ENCODE assay signal across 8 cellular contexts in genomic region chr15:55774113-55774970, GRCh38. TPM values are rescaled to one million over a fixed set of nuclear protein-coding genes. Genes with fewer than 3 reads are reported as not detected.
DNase-seq lines count a peak whose midpoint lies in the region; ATAC-seq and TF ChIP-seq lines count a peak whose summit lies in the region.

No MANE protein-coding gene starts in this region.

- H3K4me1 ChIP-seq in HEK293 (ENCODE audit: control insufficient read depth, insufficient read depth, low read length) (no peaks in the 10 kb centered on the region), OCI-LY7 (ENCODE audit: insufficient read depth, low read length, poor library complexity, severe bottlenecking) (no peaks in the 10 kb centered on the region), right atrium auricular region (no peaks in the 10 kb centered on the region)

- POLR2A ChIA-PET in HEK293 (lab: Yijun Ruan, JAX) (no interaction called here), OCI-LY7 (lab: Charles Lee) (interaction anchor here (0.7 to 1.6 kb wide), 3 partner anchors 18 to 58 kb away, joined by 3 to 6 read pairs (median 3); no protein-coding TSS in a partner anchor)

- no peaks in the 10 kb centered on the region for H3K79me2 ChIP-seq in OCI-LY7 (ENCODE audit: insufficient read depth, low read depth, low read length)

- H3K9me3 ChIP-seq in HEK293 (ENCODE audit: control insufficient read depth, insufficient read depth, low read depth, low read length) (no peaks in the 10 kb centered on the region), OCI-LY7 (ENCODE audit: low read length) (no peaks in the 10 kb centered on the region), right atrium auricular region (no peaks in the 10 kb centered on the region)

- H3K4me1 Mint-ChIP-seq in activated T-helper 2 cell treated with anti-CD3 and anti-CD28 coated beads, Interferon-gamma antibody, Interleukin-2, Interleukin-4, amounts not matched to agents 10 μg/mL and 5 μg/mL and 100 μg/mL, durations not matched to agents 14 hours and 24 hours and 36 hours (ENCODE audit: low read depth) = no peaks in the 10 kb centered on the region

- no peaks in the 10 kb centered on the region for H3K9me3 Mint-ChIP-seq in activated T-helper 2 cell treated with anti-CD3 and anti-CD28 coated beads, Interferon-gamma antibody, Interleukin-2, Interleukin-4, amounts not matched to agents 10 μg/mL and 5 μg/mL and 100 μg/mL, durations not matched to agents 14 hours and 24 hours and 36 hours

- DNase-seq in Daoy (ENCODE audit: low read depth) = peak; percentile 36
- peak; percentile 43 for DNase-seq in OCI-LY7 (ENCODE audit: low spot score)
- DNase-seq in activated T-helper 2 cell treated with anti-CD3 and anti-CD28 coated beads, Interferon-gamma antibody, Interleukin-2, Interleukin-4, amounts not matched to agents 10 μg/mL and 5 μg/mL and 100 μg/mL, durations not matched to agents 14 hours and 24 hours and 36 hours (ENCODE audit: low spot score) = peak; percentile 20
- DNase-seq in right atrium auricular region (ENCODE audit: low spot score) = peak; percentile 60
- DNase-seq in stimulated activated CD4-positive, alpha-beta T cell treated with anti-CD3 and anti-CD28 coated beads, Interleukin-1b, Interleukin-23, amount 100 ng/mL, for 48 hours = peak; percentile 35
- DNase-seq in NCI-H146 (lab: John Stamatoyannopoulos, UW) = no peak

- no peaks in the 10 kb centered on the region for H3K36me3 ChIP-seq in HEK293 (ENCODE audit: control insufficient read depth in 2 of 2, insufficient read depth in 1 of 2, low read length in 2 of 2)
- no peaks in the 10 kb centered on the region for H3K36me3 ChIP-seq in OCI-LY7 (ENCODE audit: insufficient read depth, low read length)
- H3K36me3 ChIP-seq in right atrium auricular region = no peaks in the 10 kb centered on the region

- H3K4me2 ChIP-seq in OCI-LY7 (ENCODE audit: low read length) = no peak overlapping the region

- H3K27ac ChIP-seq in HEK293 (ENCODE audit: extremely low read depth, low read depth, low read length) (no peak overlapping the region), OCI-LY7 (ENCODE audit: low read depth, low read length, poor library complexity, severe bottlenecking) (no peak overlapping the region), right atrium auricular region (no peak overlapping the region)

- CTCF ChIA-PET in HEK293 (lab: Yijun Ruan, JAX) = interaction anchor here (0.6 to 3.2 kb wide), 16 partner anchors 9 to 481 kb away, joined by 3 to 16 read pairs (median 4); no protein-coding TSS in a partner anchor
- CTCF ChIA-PET in OCI-LY7 (lab: Charles Lee; ENCODE audit: unreplicated experiment) = no interaction called here

- TF ChIP-seq CTCF in HEK293 (tag by site-specific recombination; IDR thresholded peaks at IDR 0.05) (peak; percentile 59), OCI-LY7 (conservative IDR thresholded peaks at IDR 0.05; ENCODE audit: low read length) (peak; percentile 75), right atrium auricular region (IDR thresholded peaks at IDR 0.05) (peak; percentile 33 to 67)

- no peaks in the 10 kb centered on the region for H3K27me3 ChIP-seq in right atrium auricular region

- no peaks in the 10 kb centered on the region for H4K20me1 ChIP-seq in OCI-LY7 (ENCODE audit: insufficient read depth, low read length)

- no peaks in the 10 kb centered on the region for H3K9me2 ChIP-seq in OCI-LY7 (ENCODE audit: insufficient read depth, low read length)

- no TSS peak for BruUV-seq in OCI-LY7 (replicated peaks; lab: Mats Ljungman, UMichigan)

- no peak overlapping the region for H3K27ac Mint-ChIP-seq in activated T-helper 2 cell treated with anti-CD3 and anti-CD28 coated beads, Interferon-gamma antibody, Interleukin-2, Interleukin-4, amounts not matched to agents 10 μg/mL and 5 μg/mL and 100 μg/mL, durations not matched to agents 14 hours and 24 hours and 36 hours

- no peak overlapping the region for H3K4me3 Mint-ChIP-seq in activated T-helper 2 cell treated with anti-CD3 and anti-CD28 coated beads, Interferon-gamma antibody, Interleukin-2, Interleukin-4, amounts not matched to agents 10 μg/mL and 5 μg/mL and 100 μg/mL, durations not matched to agents 14 hours and 24 hours and 36 hours (ENCODE audit: low read depth)

- no peaks in the 10 kb centered on the region for H3K36me3 Mint-ChIP-seq in activated T-helper 2 cell treated with anti-CD3 and anti-CD28 coated beads, Interferon-gamma antibody, Interleukin-2, Interleukin-4, amounts not matched to agents 10 μg/mL and 5 μg/mL and 100 μg/mL, durations not matched to agents 14 hours and 24 hours and 36 hours (ENCODE audit: low read depth)

- H3K27me3 Mint-ChIP-seq in activated T-helper 2 cell treated with anti-CD3 and anti-CD28 coated beads, Interferon-gamma antibody, Interleukin-2, Interleukin-4, amounts not matched to agents 10 μg/mL and 5 μg/mL and 100 μg/mL, durations not matched to agents 14 hours and 24 hours and 36 hours (ENCODE audit: low read depth) = peaks cover 5% of the 10 kb centered on the region

- no peak for ATAC-seq in GM21786 (IDR thresholded peaks at IDR 0.05; ENCODE audit: unreplicated experiment)

- no peak overlapping the region for H2AFZ ChIP-seq in OCI-LY7 (ENCODE audit: low read length)

- intact Hi-C loops in OCI-LY7 (cut with micrococcal nuclease; ENCODE audit: unreplicated experiment) = no loop called here
- intact Hi-C loops in activated T-helper 2 cell treated with anti-CD3 and anti-CD28 coated beads, Interferon-gamma antibody, Interleukin-2, Interleukin-4, amounts not matched to agents 10 μg/mL and 5 μg/mL and 100 μg/mL, durations not matched to agents 14 hours and 24 hours and 36 hours (cut with micrococcal nuclease) = no loop called here

- no peak overlapping the region for H3K4me3 ChIP-seq in HEK293 (ENCODE audit: low read depth, low read length)
- H3K4me3 ChIP-seq in OCI-LY7 (ENCODE audit: low read depth, low read length, poor library complexity, severe bottlenecking) = no peak overlapping the region
- H3K4me3 ChIP-seq in right atrium auricular region = no peak overlapping the region

TF ChIP-seq in HEK293, 187 proteins besides CTCF, POLR2A, EP300 and RAD21:
- no peak for TF ChIP-seq KLF10 (tag by site-specific recombination; IDR thresholded peaks at IDR 0.05)
- TF ChIP-seq ZNF2 (tag by site-specific recombination; IDR thresholded peaks at IDR 0.05) = peak; percentile 93

RNA-seq across cellular contexts. Expression of gene PRTG, which starts 31.4 kb away (rescaled TPM):
- 0.63 and 2.9 TPM in 2 replicates for total RNA-seq in Daoy (2014; rRNA removed; shearing (Covaris generic))
- total RNA-seq in OCI-LY7 (2014; rRNA removed; shearing (Covaris generic)) = not detected in 2 replicates
- 0.15 TPM in 1 of 2 replicates, not detected in the other for total RNA-seq in OCI-LY7 (2022)
- 0.66 and 0.83 TPM in 2 replicates for total RNA-seq in activated T-helper 2 cell treated with anti-CD3 and anti-CD28 coated beads, Interferon-gamma antibody, Interleukin-2, Interleukin-4, amounts not matched to agents 10 μg/mL and 5 μg/mL and 100 μg/mL, durations not matched to agents 14 hours and 24 hours and 36 hours
- total RNA-seq in right atrium auricular region = 1 to 10 TPM in 1 of 2 donors, under 1 TPM in 1; 0.44 to 3.3 TPM
